30 cellular contexts compared by ENCODE assay signal in genomic region chr21:42446531-42446930, GRCh38. TPM values are rescaled to one million over a fixed set of nuclear protein-coding genes. Genes with fewer than 3 reads are reported as not detected.
DNase-seq lines count a peak whose midpoint lies in the region; ATAC-seq and TF ChIP-seq lines count a peak whose summit lies in the region.
"Had no signal": no experiment of that assay in that cellular context is flagged by ENCODE, and none has a peak within 500 bp of the region (broad histone marks: within the 10 kb centered on the region; RNA-seq: fewer than 3 reads in every experiment).

No MANE protein-coding gene starts in this region.

- H3K4me1 ChIP-seq in BE2C: no peaks in the 10 kb centered on the region
- H3K4me1 ChIP-seq: gastrocnemius medialis, prostate gland, right lobe of liver had no signal

- H3K36me3 ChIP-seq in BE2C: no peaks in the 10 kb centered on the region
- H3K36me3 ChIP-seq: brain microvascular endothelial cell, gastrocnemius medialis, prostate gland, right lobe of liver had no signal

- no peaks in the 10 kb centered on the region for H3K9me3 Mint-ChIP-seq in CD4-positive, alpha-beta T cell
- no peaks in the 10 kb centered on the region for H3K9me3 Mint-ChIP-seq in activated T-cell treated with anti-CD3 and anti-CD28 coated beads, Interleukin-2, amount 50 U/mL, for 72 hours
- no peaks in the 10 kb centered on the region for H3K9me3 Mint-ChIP-seq in effector memory CD8-positive, alpha-beta T cell
- H3K9me3 Mint-ChIP-seq in chondrocyte (ENCODE audit: low read depth): no peaks in the 10 kb centered on the region
- H3K9me3 Mint-ChIP-seq: H9, natural killer cell had no signal

- H3K27ac ChIP-seq in CD4-positive, alpha-beta T cell (ENCODE audit: low read depth, low read length): no peak overlapping the region
- H3K27ac ChIP-seq: brain microvascular endothelial cell, gastrocnemius medialis, prostate gland, right lobe of liver had no signal

- CTCF ChIA-PET in CD4-positive, alpha-beta T cell (lab: Charles Lee): no interaction called here

- TF ChIP-seq CTCF in BE2C (IDR thresholded peaks at IDR 0.05; ENCODE audit: low read depth, low read length) (no peak), chondrocyte (IDR thresholded peaks at IDR 0.05) (no peak)
- no peak for TF ChIP-seq CTCF in CD4-positive, alpha-beta T cell (IDR thresholded peaks at IDR 0.05)

- peaks cover 80% of the 10 kb centered on the region for H3K36me3 Mint-ChIP-seq in CD4-positive, alpha-beta T cell (ENCODE audit: low read depth)
- peaks cover 9 to 26% of the 10 kb centered on the region in 2 donors for H3K36me3 Mint-ChIP-seq in activated T-cell treated with anti-CD3 and anti-CD28 coated beads, Interleukin-2, amount 50 U/mL, for 72 hours (ENCODE audit: insufficient read depth in 2 of 2)
- peaks cover 33% of the 10 kb centered on the region for H3K36me3 Mint-ChIP-seq in effector memory CD8-positive, alpha-beta T cell (ENCODE audit: insufficient read depth)
- no peaks in the 10 kb centered on the region for H3K36me3 Mint-ChIP-seq in chondrocyte (ENCODE audit: low read depth)
- H3K36me3 Mint-ChIP-seq: natural killer cell had no signal

- no peaks in the 10 kb centered on the region for H3K9me3 ChIP-seq in BE2C
- H3K9me3 ChIP-seq in CD4-positive, alpha-beta T cell (ENCODE audit: control insufficient read depth, low read length): no peaks in the 10 kb centered on the region
- H3K9me3 ChIP-seq: gastrocnemius medialis, prostate gland, right lobe of liver had no signal

- ATAC-seq in CD4-positive, alpha-beta T cell (ENCODE audit: poor library complexity): no peak
- ATAC-seq in activated T-cell treated with anti-CD3 and anti-CD28 coated beads, Interleukin-2, amount 50 U/mL, for 72 hours (replicated peaks in 1 of 2): peak; percentile 35 to 59
- ATAC-seq in effector memory CD8-positive, alpha-beta T cell (replicated peaks): no peak
- ATAC-seq: gastrocnemius medialis, HepG2, natural killer cell, Panc1, right lobe of liver, SK-N-SH treated with all-trans-retinoic acid at 6 μM for 48 hours had no signal

- intact Hi-C loops in CD4-positive, alpha-beta T cell (cut with DNase I, micrococcal nuclease): no loop called here

- no peaks in the 10 kb centered on the region for H3K27me3 ChIP-seq in BE2C
- no peaks in the 10 kb centered on the region for H3K27me3 ChIP-seq in CD4-positive, alpha-beta T cell (ENCODE audit: control insufficient read depth, insufficient read depth, low read length)
- H3K27me3 ChIP-seq: brain microvascular endothelial cell, right lobe of liver had no signal

- peak; percentile 0 for DNase-seq in BE2C
- DNase-seq in CD4-positive, alpha-beta T cell: no peak
- DNase-seq in activated T-cell treated with anti-CD3 and anti-CD28 coated beads, Interleukin-2, amount 50 U/mL, for 72 hours: peak in 1 of 2 donors; percentile 43
- DNase-seq in effector memory CD8-positive, alpha-beta T cell: no peak
- no peak for DNase-seq in HT-29 (ENCODE audit: low spot score)
- no peak for DNase-seq in NCI-H2081 (lab: John Stamatoyannopoulos, UW)
- DNase-seq in chondrocyte (ENCODE audit: low spot score): no peak
- DNase-seq: amygdala, brain microvascular endothelial cell, C1 segment of cervical spinal cord, Calu3, DMS79 treated with DMSO at 0.1 percent for 48 hours, gastrocnemius medialis, GF-D8, H9, Karpas-422, natural killer cell, NCI-H2029, NCI-H2227 treated with DMSO at 0.1 percent for 48 hours, NCI-H748 treated with DMSO at 0.1 percent for 48 hours, nucleus accumbens, right lobe of liver, Right ventricle myocardium superior, T-helper 2 cell had no signal

- no peaks in the 10 kb centered on the region for H3K27me3 Mint-ChIP-seq in CD4-positive, alpha-beta T cell
- no peaks in the 10 kb centered on the region for H3K27me3 Mint-ChIP-seq in activated T-cell treated with anti-CD3 and anti-CD28 coated beads, Interleukin-2, amount 50 U/mL, for 72 hours (ENCODE audit: low read depth)
- H3K27me3 Mint-ChIP-seq in effector memory CD8-positive, alpha-beta T cell: no peaks in the 10 kb centered on the region
- H3K27me3 Mint-ChIP-seq in chondrocyte (ENCODE audit: low read depth): peaks cover 22% of the 10 kb centered on the region

- peak overlapping the region; percentile 95 for H3K27ac Mint-ChIP-seq in CD4-positive, alpha-beta T cell
- peak overlapping the region; percentile 63 for H3K27ac Mint-ChIP-seq in activated T-cell treated with anti-CD3 and anti-CD28 coated beads, Interleukin-2, amount 50 U/mL, for 72 hours
- H3K27ac Mint-ChIP-seq in effector memory CD8-positive, alpha-beta T cell: peak overlapping the region; percentile 2 to 15
- no peak overlapping the region for H3K27ac Mint-ChIP-seq in chondrocyte (ENCODE audit: unreplicated experiment)
- H3K27ac Mint-ChIP-seq: natural killer cell had no signal

- POLR2A ChIA-PET in CD4-positive, alpha-beta T cell (lab: Charles Lee): interaction anchor here (0.7 to 2.4 kb wide), 3 partner anchors 10 to 43 kb away, joined by 3 to 11 read pairs (median 4); partner anchors contain the start of gene UBASH3A

- H3K4me1 Mint-ChIP-seq in CD4-positive, alpha-beta T cell (ENCODE audit: low read depth): peaks cover 45% of the 10 kb centered on the region
- H3K4me1 Mint-ChIP-seq in activated T-cell treated with anti-CD3 and anti-CD28 coated beads, Interleukin-2, amount 50 U/mL, for 72 hours (ENCODE audit: low read depth): peaks cover 62% of the 10 kb centered on the region
- H3K4me1 Mint-ChIP-seq in effector memory CD8-positive, alpha-beta T cell (ENCODE audit: low read depth in 2 of 2): peaks cover 12 to 39% of the 10 kb centered on the region in 2 donors
- peaks cover 7% of the 10 kb centered on the region for H3K4me1 Mint-ChIP-seq in chondrocyte (ENCODE audit: low read depth)

- no peak overlapping the region for H3K4me3 Mint-ChIP-seq in CD4-positive, alpha-beta T cell
- peak overlapping the region; percentile 40 to 45 for H3K4me3 Mint-ChIP-seq in activated T-cell treated with anti-CD3 and anti-CD28 coated beads, Interleukin-2, amount 50 U/mL, for 72 hours
- no peak overlapping the region for H3K4me3 Mint-ChIP-seq in effector memory CD8-positive, alpha-beta T cell
- no peak overlapping the region for H3K4me3 Mint-ChIP-seq in chondrocyte (ENCODE audit: unreplicated experiment)
- H3K4me3 Mint-ChIP-seq: H9, natural killer cell had no signal

- H3K4me3 ChIP-seq in BE2C (ENCODE audit: low read depth, low read length): no peak overlapping the region
- H3K4me3 ChIP-seq: gastrocnemius medialis, lung, prostate gland, right lobe of liver had no signal

RNA-seq across cellular contexts. Expression of gene UBASH3A, which starts 42.8 kb away (rescaled TPM):
- polyA plus RNA-seq in BE2C (2012; ENCODE audit: insufficient read depth, insufficient read length, low read depth): not detected
- total RNA-seq in CD4-positive, alpha-beta T cell: 10 to 100 TPM; 59.7 to 60.8 TPM
- 10 to 100 TPM; 54.5 to 57.4 TPM for total RNA-seq in activated T-cell treated with anti-CD3 and anti-CD28 coated beads, Interleukin-2, amount 50 U/mL, for 72 hours
- total RNA-seq in HT-29 (2014; rRNA removed; shearing (Covaris generic)): not detected in 2 replicates
- total RNA-seq in chondrocyte: not detected in 3 replicates
- total RNA-seq: Calu3, cerebellum, H9, HepG2, Right ventricle myocardium superior had no signal
- polyA plus RNA-seq: HepG2 had no signal

RNA-seq across cellular contexts. Expression of gene RSPH1, which starts 49.5 kb away (rescaled TPM):
- not detected for polyA plus RNA-seq in BE2C (2012; ENCODE audit: insufficient read depth, insufficient read length, low read depth)
- total RNA-seq in CD4-positive, alpha-beta T cell: under 1 TPM; 0.34 to 0.38 TPM
- under 1 TPM; 0.19 to 0.36 TPM for total RNA-seq in activated T-cell treated with anti-CD3 and anti-CD28 coated beads, Interleukin-2, amount 50 U/mL, for 72 hours
- 1.9 and 2.7 TPM in 2 replicates for total RNA-seq in HT-29 (2014; rRNA removed; shearing (Covaris generic))
- 0.15 TPM in 1 of 3 replicates, not detected in the others for total RNA-seq in chondrocyte
- total RNA-seq: HepG2, Right ventricle myocardium superior had no signal
- polyA plus RNA-seq: HepG2 had no signal

RNA-seq across cellular contexts. Expression of gene TMPRSS3, which starts 50.7 kb away (rescaled TPM):
- polyA plus RNA-seq in BE2C (2012; ENCODE audit: insufficient read depth, insufficient read length, low read depth): not detected
- 1 to 10 TPM; 1.5 TPM for total RNA-seq in CD4-positive, alpha-beta T cell
- total RNA-seq in activated T-cell treated with anti-CD3 and anti-CD28 coated beads, Interleukin-2, amount 50 U/mL, for 72 hours: 10 to 100 TPM; 57.1 to 91.9 TPM
- total RNA-seq in HT-29 (2014; rRNA removed; shearing (Covaris generic)): 0.05 and 0.37 TPM in 2 replicates
- total RNA-seq in chondrocyte: 0.22 TPM in 1 of 3 replicates, not detected in the others
- total RNA-seq: gastrocnemius medialis, Right ventricle myocardium superior had no signal

Comparison
In these comparisons a context has a peak if more than half of its experiments do, and no peak if none do; other contexts are left out.
1. ATAC-seq: peak in activated T-cell treated with anti-CD3 and anti-CD28 coated beads, Interleukin-2, amount 50 U/mL, for 72 hours (2 of 2); none in CD4-positive, alpha-beta T cell (single experiment) and effector memory CD8-positive, alpha-beta T cell (single experiment).
2. H3K4me3 Mint-ChIP-seq: peak in activated T-cell treated with anti-CD3 and anti-CD28 coated beads, Interleukin-2, amount 50 U/mL, for 72 hours (2 of 2); none in CD4-positive, alpha-beta T cell (single experiment), effector memory CD8-positive, alpha-beta T cell (0 of 2) and chondrocyte (single experiment).
3. RNA of gene UBASH3A, which starts 42.8 kb away (total RNA-seq): 59.7 to 60.8 TPM in CD4-positive, alpha-beta T cell and 54.5 to 57.4 TPM in activated T-cell treated with anti-CD3 and anti-CD28 coated beads, Interleukin-2, amount 50 U/mL, for 72 hours; not detected in HT-29 and not detected in chondrocyte; every median in the first group is over 10 times any median in the second.
4. RNA of gene TMPRSS3, which starts 50.7 kb away (total RNA-seq): 57.1 to 91.9 TPM in activated T-cell treated with anti-CD3 and anti-CD28 coated beads, Interleukin-2, amount 50 U/mL, for 72 hours; 1.5 TPM in CD4-positive, alpha-beta T cell, 0.22 TPM in chondrocyte and 0.05 to 0.37 TPM in HT-29; every median in the first group is over 10 times any median in the second.